In genomic region chr3:39107056-39107873, GRCh38 we compare ENCODE assay signal across 1 cellular context.
TF ChIP-seq lines count a peak whose summit lies in the region.

Gene GORASP1, minus strand, starts transcription at chr3:39107627. Its CDS starts 86 bp downstream, at chr3:39107541.
Gene TTC21A, plus strand, starts transcription at chr3:39107680. Its CDS starts 158 bp downstream, at chr3:39107838.

TF ChIP-seq in HepG2, 621 proteins besides CTCF, POLR2A, EP300 and RAD21 (continued from another document and continues in another):
- TF ChIP-seq NONO (IDR thresholded peaks at IDR 0.05) (no peak), NONO (CRISPR knock-in tag; conservative IDR thresholded peaks at IDR 0.05) (peak; percentile 46; the same call in 1 of the 2 replicates), CREB3 (CRISPR knock-in tag; IDR thresholded peaks at IDR 0.05) (no peak), ZNF660 (CRISPR knock-in tag; IDR thresholded peaks at IDR 0.05; ENCODE audit: borderline replicate concordance, low read depth) (no peak), ZNF816 (CRISPR knock-in tag; IDR thresholded peaks at IDR 0.05; ENCODE audit: borderline replicate concordance) (peak; percentile 49; the same call in 1 of the 2 replicates), ZBED4 (CRISPR knock-in tag; IDR thresholded peaks at IDR 0.05; ENCODE audit: borderline replicate concordance) (peak; percentile 100), ATF1 (CRISPR knock-in tag; IDR thresholded peaks at IDR 0.05) (peak; percentile 72; the same call in 1 of the 2 replicates), THAP7 (CRISPR knock-in tag; IDR thresholded peaks at IDR 0.05) (no peak), GTF3A (CRISPR knock-in tag; conservative IDR thresholded peaks at IDR 0.05) (no peak), EZH2 (conservative IDR thresholded peaks at IDR 0.05; ENCODE audit: low read depth, low read length) (no peak), BRD4 (CRISPR knock-in tag; IDR thresholded peaks at IDR 0.05) (no peak), SRSF4 (IDR thresholded peaks at IDR 0.05; ENCODE audit: low read depth, low read length, poor library complexity, severe bottlenecking) (no peak), HIC2 (CRISPR knock-in tag; IDR thresholded peaks at IDR 0.05; ENCODE audit: low read depth) (no peak), ZFP1 (CRISPR knock-in tag; IDR thresholded peaks at IDR 0.05) (no peak), ZNF557 (CRISPR knock-in tag; IDR thresholded peaks at IDR 0.05) (no peak), HMG20B (CRISPR knock-in tag; conservative IDR thresholded peaks at IDR 0.05) (no peak), ZNF850 (CRISPR knock-in tag; conservative IDR thresholded peaks at IDR 0.05) (peak; percentile 56; the same call in 1 of the 2 replicates), FOXJ3 (CRISPR knock-in tag; IDR thresholded peaks at IDR 0.05; ENCODE audit: borderline replicate concordance) (no peak), RXRB (CRISPR knock-in tag; IDR thresholded peaks at IDR 0.05; ENCODE audit: borderline replicate concordance) (0 out of 2 replicates have a peak, but pooled peaks have one; percentile 30), ZNF782 (CRISPR knock-in tag; IDR thresholded peaks at IDR 0.05; ENCODE audit: borderline replicate concordance) (peak; percentile 53), ZNF30 (CRISPR knock-in tag; IDR thresholded peaks at IDR 0.05) (no peak; the same call in 1 of the 2 replicates), ZBTB7A (CRISPR knock-in tag; IDR thresholded peaks at IDR 0.05) (no peak), HDAC2 (CRISPR knock-in tag; IDR thresholded peaks at IDR 0.05) (peak; percentile 33; the same call in 1 of the 2 replicates), NR3C1 (CRISPR knock-in tag; IDR thresholded peaks at IDR 0.05) (no peak), DBP (CRISPR knock-in tag; IDR thresholded peaks at IDR 0.05; ENCODE audit: not compliant biosample characterization) (no peak), RFX5 (IDR thresholded peaks at IDR 0.05; ENCODE audit: low read depth, low read length) (no peak), NCOA2 (CRISPR knock-in tag; IDR thresholded peaks at IDR 0.05) (no peak; the same call in 1 of the 2 replicates), GABPA (IDR thresholded peaks at IDR 0.05; ENCODE audit: low read depth, low read length) (peak; percentile 37), GABPA (CRISPR knock-in tag; IDR thresholded peaks at IDR 0.05; ENCODE audit: low read depth) (peak; percentile 30; the same call in 1 of the 2 replicates), ARID2 (CRISPR knock-in tag; IDR thresholded peaks at IDR 0.05; ENCODE audit: borderline replicate concordance) (no peak), PREB (CRISPR knock-in tag; IDR thresholded peaks at IDR 0.05) (no peak), FOSL2 (CRISPR knock-in tag; IDR thresholded peaks at IDR 0.05) (no peak), ZSCAN12 (CRISPR knock-in tag; IDR thresholded peaks at IDR 0.05) (no peak), ZNF678 (CRISPR knock-in tag; IDR thresholded peaks at IDR 0.05) (no peak), NCOA5 (CRISPR knock-in tag; IDR thresholded peaks at IDR 0.05) (no peak), SATB2 (CRISPR knock-in tag; IDR thresholded peaks at IDR 0.05) (no peak), DNMT1 (CRISPR knock-in tag; IDR thresholded peaks at IDR 0.05) (no peak), MXD4 (CRISPR knock-in tag; IDR thresholded peaks at IDR 0.05) (no peak), FOXC1 (CRISPR knock-in tag; IDR thresholded peaks at IDR 0.05; ENCODE audit: borderline replicate concordance) (no peak), KLF6 (CRISPR knock-in tag; IDR thresholded peaks at IDR 0.05) (peak; percentile 86; the same call in 1 of the 2 replicates), ZNF792 (CRISPR knock-in tag; IDR thresholded peaks at IDR 0.05) (peak; percentile 52; the same call in 1 of the 2 replicates), ZMAT5 (CRISPR knock-in tag; IDR thresholded peaks at IDR 0.05; ENCODE audit: borderline replicate concordance, low read depth) (no peak), MAF1 (CRISPR knock-in tag; IDR thresholded peaks at IDR 0.05; ENCODE audit: borderline replicate concordance) (no peak), ZNF790 (CRISPR knock-in tag; IDR thresholded peaks at IDR 0.05; ENCODE audit: borderline replicate concordance) (no peak; the same call in 1 of the 2 replicates), SSRP1 (CRISPR knock-in tag; IDR thresholded peaks at IDR 0.05) (no peak), SMYD3 (CRISPR knock-in tag; IDR thresholded peaks at IDR 0.05) (no peak), ZSCAN30 (CRISPR knock-in tag; IDR thresholded peaks at IDR 0.05) (no peak), HOXD1 (CRISPR knock-in tag; IDR thresholded peaks at IDR 0.05) (no peak), CAMTA2 (CRISPR knock-in tag; IDR thresholded peaks at IDR 0.05; ENCODE audit: borderline replicate concordance) (0 out of 2 replicates have a peak, but pooled peaks have one; percentile 19), RORA (CRISPR knock-in tag; IDR thresholded peaks at IDR 0.05) (0 out of 2 replicates have a peak, but pooled peaks have one; percentile 37), BHLHE40 (IDR thresholded peaks at IDR 0.05; ENCODE audit: low read length) (no peak), SRSF1 (optimal IDR thresholded peaks at IDR 0.05; ENCODE audit: low read depth, low read length) (no peak), PRDM10 (CRISPR knock-in tag; IDR thresholded peaks at IDR 0.05; ENCODE audit: low read depth) (no peak), CBFB (CRISPR knock-in tag; IDR thresholded peaks at IDR 0.05) (no peak), ZNF644 (CRISPR knock-in tag; IDR thresholded peaks at IDR 0.05; ENCODE audit: low read depth) (no peak), ZNF205 (CRISPR knock-in tag; IDR thresholded peaks at IDR 0.05) (no peak), WIZ (CRISPR knock-in tag; IDR thresholded peaks at IDR 0.05) (no peak), ZNF530 (CRISPR knock-in tag; IDR thresholded peaks at IDR 0.05; ENCODE audit: low read depth) (no peak), KMT2A (CRISPR knock-in tag; IDR thresholded peaks at IDR 0.05) (peak; percentile 73; the same call in 1 of the 2 replicates)
